31 cellular contexts compared by ENCODE assay signal in the genomic region with DNA sequence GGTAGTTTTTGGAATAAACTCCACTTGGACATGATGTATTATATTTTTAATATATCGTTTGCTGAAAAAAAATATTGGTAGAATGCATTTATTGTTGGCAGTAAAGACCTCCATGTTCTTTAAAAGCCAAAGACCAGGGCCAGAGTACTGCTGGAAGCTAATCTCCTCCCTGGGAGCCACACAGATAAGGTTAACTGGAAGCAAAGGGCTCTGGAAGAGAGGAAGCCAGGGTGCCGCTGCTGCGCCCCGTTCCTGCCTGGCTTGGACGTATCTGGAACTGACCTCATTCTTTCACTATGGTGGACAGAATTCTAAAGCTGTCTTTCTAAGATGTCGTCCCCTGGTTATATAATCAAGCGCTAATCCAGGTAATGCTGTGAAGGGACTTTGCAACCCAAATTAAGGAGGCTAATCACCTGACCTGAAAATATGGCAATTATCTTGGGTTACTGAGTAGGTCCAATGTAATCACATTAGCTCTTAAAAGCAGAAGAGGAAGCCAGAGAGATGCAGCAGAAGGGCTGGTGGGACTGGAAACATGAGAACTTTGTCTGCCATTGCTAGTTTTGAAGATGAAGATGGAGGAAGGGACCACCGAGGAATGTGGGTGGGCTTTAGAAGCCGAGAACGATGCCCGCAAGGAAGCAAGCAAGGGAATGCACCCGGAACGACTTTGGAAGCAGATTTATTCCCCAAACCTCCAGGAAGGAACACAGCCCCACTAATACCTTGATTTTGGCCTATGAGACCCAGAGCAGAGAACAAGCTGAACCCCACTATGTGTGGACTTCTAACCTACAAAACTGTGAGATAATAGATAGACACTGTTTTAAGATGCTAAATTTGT.
"Had no signal": no experiment of that assay in that cellular context is flagged by ENCODE, and none has a peak within 500 bp of the region (broad histone marks: within the 10 kb centered on the region; RNA-seq: fewer than 3 reads in every experiment).

No MANE protein-coding gene starts in this region.

- H3K9me3 Mint-ChIP-seq: dendritic cell treated with granulocyte-macrophage colony-stimulating factor and Interleukin-4, amounts not matched to agents 40 ng/mL and 50 ng/mL, for 4 days; endodermal cell; mesothelial cell of epicardium; natural killer cell treated with Interleukin-12 subunit alpha and Interleukin-12 subunit beta and Interleukin-15 and Interleukin-18, amount 100 ng/mL, for 72 hours; neural crest cell; type B pancreatic cell had no signal

- H3K4me2 ChIP-seq: hepatocyte had no signal

- H3K27me3 ChIP-seq: colonic mucosa, gastrocnemius medialis, hepatocyte, sigmoid colon, testis had no signal

- H3K79me2 ChIP-seq: hepatocyte had no signal

- H3K4me1 ChIP-seq: colonic mucosa, gastrocnemius medialis, pancreas, sigmoid colon, stomach, testis, tibial artery had no signal

- DNase-seq: colonic mucosa; effector CD8-positive, alpha-beta T cell; endodermal cell; foreskin fibroblast; gastrocnemius medialis; head of caudate nucleus; left colon; mucosa of descending colon; naive B cell; pancreas; sigmoid colon; stimulated activated CD4-positive, alpha-beta T cell treated with anti-CD3 and anti-CD28 coated beads, Interleukin-2, amount 100 ng/mL, for 24 hours; stimulated activated CD4-positive, alpha-beta T cell treated with anti-CD3 and anti-CD28 coated beads, Interleukin-4, amount 100 ng/mL, for 24 hours; stimulated activated naive CD4-positive, alpha-beta T cell treated with Interleukin-2 at 50 U/mL for 16 hours; stomach; testis; tibial artery had no signal

- H3K27ac Mint-ChIP-seq: dendritic cell treated with granulocyte-macrophage colony-stimulating factor and Interleukin-4, amounts not matched to agents 40 ng/mL and 50 ng/mL, for 4 days; endodermal cell; memory B cell; mesothelial cell of epicardium; naive B cell; natural killer cell treated with Interleukin-12 subunit alpha and Interleukin-12 subunit beta and Interleukin-15 and Interleukin-18, amount 100 ng/mL, for 72 hours; progenitor cell of endocrine pancreas; stimulated activated effector memory CD8-positive, alpha-beta T cell treated with anti-CD3 and anti-CD28 coated beads, Interleukin-12 subunit alpha, Interleukin-12 subunit beta, amount 100 ng/mL, for 72 hours; type B pancreatic cell had no signal

- H3K36me3 ChIP-seq: colonic mucosa, gastrocnemius medialis, neutrophil, pancreas, sigmoid colon, stomach, tibial artery had no signal

- H3K4me1 Mint-ChIP-seq: memory B cell; mesothelial cell of epicardium; naive B cell; stimulated activated effector memory CD8-positive, alpha-beta T cell treated with anti-CD3 and anti-CD28 coated beads, Interleukin-12 subunit alpha, Interleukin-12 subunit beta, amount 100 ng/mL, for 72 hours had no signal

- H3K4me3 Mint-ChIP-seq: dendritic cell treated with granulocyte-macrophage colony-stimulating factor and Interleukin-4, amounts not matched to agents 40 ng/mL and 50 ng/mL, for 4 days; endodermal cell; memory B cell; mesothelial cell of epicardium; naive B cell; natural killer cell treated with Interleukin-12 subunit alpha and Interleukin-12 subunit beta and Interleukin-15 and Interleukin-18, amount 100 ng/mL, for 72 hours; neural crest cell; stimulated activated effector memory CD8-positive, alpha-beta T cell treated with anti-CD3 and anti-CD28 coated beads, Interleukin-12 subunit alpha, Interleukin-12 subunit beta, amount 100 ng/mL, for 72 hours; type B pancreatic cell had no signal

- H2AFZ ChIP-seq: hepatocyte had no signal

- H3K36me3 Mint-ChIP-seq: memory B cell; mesothelial cell of epicardium; naive B cell; natural killer cell treated with Interleukin-12 subunit alpha and Interleukin-12 subunit beta and Interleukin-15 and Interleukin-18, amount 100 ng/mL, for 72 hours; stimulated activated effector memory CD8-positive, alpha-beta T cell treated with anti-CD3 and anti-CD28 coated beads, Interleukin-12 subunit alpha, Interleukin-12 subunit beta, amount 100 ng/mL, for 72 hours; type B pancreatic cell had no signal

- FAIRE-seq: islet of Langerhans, pancreas had no signal

- H3K4me3 ChIP-seq: colonic mucosa, gastrocnemius medialis, hepatocyte, lung, mucosa of descending colon, pancreas, sigmoid colon, stomach, testis, tibial artery had no signal

- H3K27ac ChIP-seq: colonic mucosa, epithelial cell of prostate, gastrocnemius medialis, hepatocyte, neutrophil, pancreas, sigmoid colon, stomach, testis, tibial artery had no signal

- H3K9me3 ChIP-seq: colonic mucosa, gastrocnemius medialis, mucosa of descending colon, neutrophil, pancreas, sigmoid colon, stomach, testis, tibial artery had no signal

- ATAC-seq: esophagus mucosa; gastrocnemius medialis; left colon; mucosa of descending colon; natural killer cell treated with Interleukin-12 subunit alpha and Interleukin-12 subunit beta and Interleukin-15 and Interleukin-18, amount 100 ng/mL, for 72 hours; pancreas; stimulated activated effector memory CD8-positive, alpha-beta T cell treated with anti-CD3 and anti-CD28 coated beads, Interleukin-12 subunit alpha, Interleukin-12 subunit beta, amount 100 ng/mL, for 72 hours had no signal
